9 cellular contexts compared by ENCODE assay signal in genomic region chr20:51427625-51428291, GRCh38.
A peak's percentile ranks its signal among the peaks of the same experiment; 100 is the strongest.
DNase-seq lines count a peak whose midpoint lies in the region; ATAC-seq and TF ChIP-seq lines count a peak whose summit lies in the region.
"Had no signal": no experiment of that assay in that cellular context is flagged by ENCODE, and none has a peak within 500 bp of the region (broad histone marks: within the 10 kb centered on the region; RNA-seq: fewer than 3 reads in every experiment).

No MANE protein-coding gene starts in this region.

- H3K36me3 ChIP-seq in OCI-LY1 (ENCODE audit: insufficient read depth, low read length), result peaks cover 71% of the 10 kb centered on the region
- no peaks in the 10 kb centered on the region for H3K36me3 ChIP-seq in sigmoid colon
- H3K36me3 ChIP-seq in prostate gland, result no peaks in the 10 kb centered on the region
- no peaks in the 10 kb centered on the region for H3K36me3 ChIP-seq in body of pancreas (replicated peaks in 1 of 2; ENCODE audit: insufficient read depth in 1 of 2, low read depth in 2 of 2)

- H3K27me3 ChIP-seq in OCI-LY1 (ENCODE audit: insufficient read depth, low read length) (no peaks in the 10 kb centered on the region), sigmoid colon (no peaks in the 10 kb centered on the region), prostate gland (replicated peaks; ENCODE audit: insufficient read depth) (no peaks in the 10 kb centered on the region), body of pancreas (no peaks in the 10 kb centered on the region)

- TF ChIP-seq CTCF in OCI-LY1 (IDR thresholded peaks at IDR 0.05; ENCODE audit: low read length), result no peak
- no peak for TF ChIP-seq CTCF in sigmoid colon (IDR thresholded peaks at IDR 0.05)
- TF ChIP-seq CTCF in prostate gland (IDR thresholded peaks at IDR 0.05), result no peak
- TF ChIP-seq CTCF in body of pancreas (IDR thresholded peaks at IDR 0.05), result no peak

- POLR2A ChIA-PET in activated CD4-positive, alpha-beta T cell treated with anti-CD3 and anti-CD28 coated beads, Interleukin-2, amount 10 ng/mL, durations not matched to agents 7 days and 5 days (lab: Charles Lee), result no interaction called here

- H3K79me2 ChIP-seq in OCI-LY1 (ENCODE audit: insufficient read depth, low read length), result no peaks in the 10 kb centered on the region

- H3K4me1 Mint-ChIP-seq in activated CD4-positive, alpha-beta T cell treated with anti-CD3 and anti-CD28 coated beads, Interleukin-2, amount 10 ng/mL, durations not matched to agents 7 days and 5 days, result peaks cover 70% of the 10 kb centered on the region
- peaks cover 75 to 94% of the 10 kb centered on the region in 2 donors for H3K4me1 Mint-ChIP-seq in immature natural killer cell

- TF ChIP-seq EP300 in sigmoid colon (IDR thresholded peaks at IDR 0.05), result no peak

- H3K9me3 ChIP-seq in OCI-LY1 (ENCODE audit: low read length) (no peaks in the 10 kb centered on the region), sigmoid colon (no peaks in the 10 kb centered on the region), prostate gland (no peaks in the 10 kb centered on the region), body of pancreas (no peaks in the 10 kb centered on the region)

- H3F3A ChIP-seq in OCI-LY1 (ENCODE audit: insufficient read depth, low read length), result no peaks in the 10 kb centered on the region

- H4K20me1 ChIP-seq in OCI-LY1 (ENCODE audit: insufficient read depth, low read length), result no peaks in the 10 kb centered on the region

- peak overlapping the region; percentile 58 for H3K27ac Mint-ChIP-seq in activated CD4-positive, alpha-beta T cell treated with anti-CD3 and anti-CD28 coated beads, Interleukin-2, amount 10 ng/mL, durations not matched to agents 7 days and 5 days
- peak overlapping the region; percentile 42 to 89 (median 70) for H3K27ac Mint-ChIP-seq in immature natural killer cell

- no peak overlapping the region for H3K4me2 ChIP-seq in OCI-LY1 (ENCODE audit: low read length)

- CTCF ChIA-PET in activated CD4-positive, alpha-beta T cell treated with anti-CD3 and anti-CD28 coated beads, Interleukin-2, amount 10 ng/mL, durations not matched to agents 7 days and 5 days (lab: Charles Lee), result interaction anchor here (1.8 to 2.0 kb wide), 2 partner anchors 10 to 13 kb away, joined by 6 read pairs; no protein-coding TSS in a partner anchor

- no peaks in the 10 kb centered on the region for H3K9me3 Mint-ChIP-seq in activated CD4-positive, alpha-beta T cell treated with anti-CD3 and anti-CD28 coated beads, Interleukin-2, amount 10 ng/mL, durations not matched to agents 7 days and 5 days
- H3K9me3 Mint-ChIP-seq in immature natural killer cell, result no peaks in the 10 kb centered on the region

- no peak overlapping the region for H3K4me3 Mint-ChIP-seq in activated CD4-positive, alpha-beta T cell treated with anti-CD3 and anti-CD28 coated beads, Interleukin-2, amount 10 ng/mL, durations not matched to agents 7 days and 5 days
- peak overlapping the region in 4 of 5 donors; percentile 19 to 63 (median 46) for H3K4me3 Mint-ChIP-seq in immature natural killer cell

- no peak for TF ChIP-seq POLR2A in sigmoid colon (IDR thresholded peaks at IDR 0.05)
- no peak for TF ChIP-seq POLR2A in prostate gland (IDR thresholded peaks at IDR 0.05)
- no peak for TF ChIP-seq POLR2A in body of pancreas (IDR thresholded peaks at IDR 0.05)

- intact Hi-C loops in sigmoid colon (cut with DNase I) (no loop called here), prostate gland (cut with DNase I) (no loop called here), body of pancreas (cut with DNase I) (no loop called here)

- no peaks in the 10 kb centered on the region for H3K27me3 Mint-ChIP-seq in activated CD4-positive, alpha-beta T cell treated with anti-CD3 and anti-CD28 coated beads, Interleukin-2, amount 10 ng/mL, durations not matched to agents 7 days and 5 days
- H3K27me3 Mint-ChIP-seq in immature natural killer cell (ENCODE audit: low read depth in 3 of 3), result peaks cover 5 to 49% (median 14%) of the 10 kb centered on the region in 3 donors

- H3K9ac ChIP-seq in OCI-LY1 (ENCODE audit: low read length), result no peak overlapping the region; the same call in 1 of the 2 replicates

- H3K27ac ChIP-seq in OCI-LY1 (ENCODE audit: low read depth, low read length, poor library complexity, severe bottlenecking) (peak overlapping the region; percentile 86), sigmoid colon (peak overlapping the region; percentile 10 to 68 (median 36)), prostate gland (no peak overlapping the region), body of pancreas (peak overlapping the region in 1 of 4 donors; percentile 17)

- H3K4me3 ChIP-seq in OCI-LY1 (ENCODE audit: low read depth, low read length, poor library complexity, severe bottlenecking) (no peak overlapping the region), sigmoid colon (no peak overlapping the region), prostate gland (no peak overlapping the region), body of pancreas (no peak overlapping the region)
- H3K4me3 ChIP-seq: K562 had no signal

- peaks cover 63% of the 10 kb centered on the region for H3K36me3 Mint-ChIP-seq in activated CD4-positive, alpha-beta T cell treated with anti-CD3 and anti-CD28 coated beads, Interleukin-2, amount 10 ng/mL, durations not matched to agents 7 days and 5 days (ENCODE audit: low read depth)
- H3K36me3 Mint-ChIP-seq in immature natural killer cell, result peaks cover 5 to 48% (median 15%) of the 10 kb centered on the region in 3 donors

- H2AFZ ChIP-seq in OCI-LY1 (ENCODE audit: low read length), result no peak overlapping the region

- 94 to 95% methylated on average over 15 of the region's 15 CpGs for WGBS in sigmoid colon, 2 donors
- 89% methylated on average over 15 of the region's 15 CpGs for WGBS in prostate gland
- WGBS in body of pancreas, 2 donors, result 85 to 89% methylated on average over 15 of the region's 15 CpGs

- no peak for ATAC-seq in body of pancreas
- ATAC-seq: K562 had no signal

- H3K9me2 ChIP-seq in OCI-LY1 (ENCODE audit: low read depth, low read length), result no peaks in the 10 kb centered on the region

- H3K4me1 ChIP-seq in OCI-LY1 (ENCODE audit: insufficient read depth, low read length, severe bottlenecking) (peaks cover 78% of the 10 kb centered on the region), sigmoid colon (peaks cover 0 to 23% (median 23%) of the 10 kb centered on the region in 4 donors), prostate gland (replicated peaks) (no peaks in the 10 kb centered on the region), body of pancreas (peaks cover 24% of the 10 kb centered on the region)

- no peak for DNase-seq in activated CD4-positive, alpha-beta T cell treated with anti-CD3 and anti-CD28 coated beads, Interleukin-2, amount 10 ng/mL, durations not matched to agents 7 days and 5 days
- DNase-seq in activated CD4-positive, alpha-beta T cell treated with anti-CD3 and anti-CD28 coated beads for 1 hour, result no peak
- no peak for DNase-seq in immature natural killer cell
- no peak for DNase-seq in sigmoid colon
- no peak for DNase-seq in prostate gland (ENCODE audit: low spot score)
- no peak for DNase-seq in body of pancreas
- no peak for DNase-seq in GM19240 (ENCODE audit: insufficient read length, low spot score)

Comparison
In these comparisons a context has a peak if more than half of its experiments do, and no peak if none do; other contexts are left out.
1. H3K27ac ChIP-seq: peak in OCI-LY1 (single experiment) and sigmoid colon (4 of 4); none in prostate gland (0 of 2).